Comparison of ENCODE assay signal across 8 cellular contexts in genomic region chr18:56490942-56491341, GRCh38.
"Had no signal": no experiment of that assay in that cellular context is flagged by ENCODE, and none has a peak within 500 bp of the region (broad histone marks: within the 10 kb centered on the region; RNA-seq: fewer than 3 reads in every experiment).

No MANE protein-coding gene starts in this region.

- FAIRE-seq: H1, H54, K562 had no signal

- ATAC-seq: GM23338, K562 had no signal

- H3K4me3 ChIP-seq: GM23338, K562 had no signal

- DNase-seq: H9, HCEC 1CT, IMR-90, KG1 had no signal
